16 cellular contexts compared by ENCODE assay signal in the genomic region with DNA sequence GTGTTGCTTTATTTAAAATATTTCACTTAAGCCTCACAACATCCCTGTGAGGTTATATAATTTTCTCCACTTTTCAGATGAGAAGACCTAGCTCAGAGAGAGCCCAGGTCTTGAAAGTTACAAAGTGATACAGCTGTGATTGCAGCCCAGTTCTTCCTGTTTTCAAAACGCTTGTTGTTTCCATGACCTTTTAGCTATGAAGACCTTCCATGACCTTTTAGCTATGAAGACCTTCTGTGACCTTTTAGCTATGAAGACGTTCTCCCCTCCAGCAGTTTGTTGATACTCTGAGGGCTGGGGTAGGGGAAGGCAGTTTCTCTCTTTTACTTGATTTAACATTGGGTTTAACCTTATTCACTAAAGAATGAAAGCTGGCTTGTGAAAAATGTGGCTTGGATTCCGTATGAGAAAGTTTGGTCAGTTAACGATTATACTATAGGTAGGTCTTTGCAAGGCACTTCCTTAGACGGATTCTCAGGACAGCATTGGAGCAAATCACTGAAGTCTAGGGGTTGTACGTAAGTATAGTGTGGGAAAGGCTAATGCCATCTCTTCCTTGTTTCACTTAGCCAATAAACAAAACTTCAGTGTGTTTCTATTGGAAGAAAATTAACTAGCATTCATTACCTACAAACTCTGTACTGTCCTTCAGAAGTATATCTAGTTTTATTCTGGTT.
"Had no signal": no experiment of that assay in that cellular context is flagged by ENCODE, and none has a peak within 500 bp of the region (broad histone marks: within the 10 kb centered on the region; RNA-seq: fewer than 3 reads in every experiment).

No MANE protein-coding gene starts in this region.

- ATAC-seq: gastroesophageal sphincter, left lung had no signal

- H3K27me3 ChIP-seq: gastroesophageal sphincter, left lung, stomach had no signal

- H3K27me3 Mint-ChIP-seq: activated CD4-positive, alpha-beta memory T cell treated with anti-CD3 and anti-CD28 coated beads, Interleukin-2, amount 10 ng/mL, durations not matched to agents 7 days and 5 days had no signal

- FAIRE-seq: keratinocyte, urothelium cell line had no signal

- H3K27ac ChIP-seq: gastroesophageal sphincter, left lung, stomach, thoracic aorta had no signal

- DNase-seq: activated CD4-positive, alpha-beta memory T cell treated with anti-CD3 and anti-CD28 coated beads, Interleukin-2, amount 10 ng/mL, durations not matched to agents 7 days and 5 days; activated CD4-positive, CD25-positive, alpha-beta regulatory T cell treated with anti-CD3 and anti-CD28 coated beads, Interleukin-2, amount 50 U/mL, for 72 hours; activated naive CD4-positive, alpha-beta T cell treated with Interleukin-2 at 50 U/mL for 16 hours; central memory CD4-positive, alpha-beta T cell; effector memory CD4-positive, alpha-beta T cell; left lung; mesendoderm; nephron progenitor cell; stimulated activated CD4-positive, alpha-beta T cell treated with anti-CD3 and anti-CD28 coated beads, Interleukin-12 subunit alpha, Interleukin-12 subunit beta, amount 100 ng/mL, for 4 hours; stomach had no signal

- H3K4me1 Mint-ChIP-seq: activated CD4-positive, alpha-beta memory T cell treated with anti-CD3 and anti-CD28 coated beads, Interleukin-2, amount 10 ng/mL, durations not matched to agents 7 days and 5 days had no signal

- H3K36me3 ChIP-seq: gastroesophageal sphincter, stomach, thoracic aorta had no signal

- H3K9me3 Mint-ChIP-seq: activated CD4-positive, alpha-beta memory T cell treated with anti-CD3 and anti-CD28 coated beads, Interleukin-2, amount 10 ng/mL, durations not matched to agents 7 days and 5 days; activated T-helper 1 cell treated with anti-CD3 and anti-CD28 coated beads, Interleukin-12 subunit alpha, Interleukin-12 subunit beta, Interleukin-2, Interleukin-4 antibody, amounts not matched to agents 30 ng/mL and 10 ng/mL and 1 ng/mL, durations not matched to agents 14 hours and 24 hours and 36 hours; nephron progenitor cell; T-helper 2 cell treated with Interferon-gamma antibody and Interleukin-4, amounts not matched to agents 5 μg/mL and 100 μg/mL, for 36 hours had no signal

- H3K4me1 ChIP-seq: left lung had no signal

- H3K4me3 ChIP-seq: gastroesophageal sphincter, left lung, stomach, thoracic aorta had no signal

- H3K27ac Mint-ChIP-seq: activated CD4-positive, alpha-beta memory T cell treated with anti-CD3 and anti-CD28 coated beads, Interleukin-2, amount 10 ng/mL, durations not matched to agents 7 days and 5 days; activated T-helper 1 cell treated with anti-CD3 and anti-CD28 coated beads, Interleukin-12 subunit alpha, Interleukin-12 subunit beta, Interleukin-2, Interleukin-4 antibody, amounts not matched to agents 30 ng/mL and 10 ng/mL and 1 ng/mL, durations not matched to agents 14 hours and 24 hours and 36 hours; nephron progenitor cell; T-helper 2 cell treated with Interferon-gamma antibody and Interleukin-4, amounts not matched to agents 5 μg/mL and 100 μg/mL, for 36 hours had no signal

- H3K9me3 ChIP-seq: gastroesophageal sphincter, left lung, stomach, thoracic aorta had no signal

- H3K4me3 Mint-ChIP-seq: activated CD4-positive, alpha-beta memory T cell treated with anti-CD3 and anti-CD28 coated beads, Interleukin-2, amount 10 ng/mL, durations not matched to agents 7 days and 5 days; activated T-helper 1 cell treated with anti-CD3 and anti-CD28 coated beads, Interleukin-12 subunit alpha, Interleukin-12 subunit beta, Interleukin-2, Interleukin-4 antibody, amounts not matched to agents 30 ng/mL and 10 ng/mL and 1 ng/mL, durations not matched to agents 14 hours and 24 hours and 36 hours; nephron progenitor cell; T-helper 2 cell treated with Interferon-gamma antibody and Interleukin-4, amounts not matched to agents 5 μg/mL and 100 μg/mL, for 36 hours had no signal
